Comparison of ENCODE assay signal across 10 cellular contexts in the genomic region with DNA sequence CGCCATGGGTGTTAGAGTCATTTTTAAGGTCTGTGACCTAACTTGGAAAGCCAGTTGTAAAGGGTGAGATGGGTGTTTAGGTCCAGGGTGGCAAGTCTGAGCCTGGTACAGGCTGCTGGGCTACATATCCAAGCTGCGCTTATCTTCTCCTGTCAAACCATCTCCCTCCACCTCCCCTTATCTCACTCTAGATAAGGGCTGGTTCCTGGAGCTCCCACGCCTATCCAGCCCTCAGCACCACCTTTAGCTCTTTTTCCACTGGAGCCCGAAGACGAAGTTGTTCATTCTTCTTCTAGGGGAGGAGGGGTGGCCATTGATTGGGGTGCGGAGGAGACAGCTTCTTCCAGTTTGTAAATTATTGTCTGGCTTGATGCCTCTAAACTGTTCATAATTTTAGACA. TPM values are rescaled to one million over a fixed set of nuclear protein-coding genes. Genes with fewer than 3 reads are reported as not detected.
A peak's percentile ranks its signal among the peaks of the same experiment; 100 is the strongest.
DNase-seq lines count a peak whose midpoint lies in the region; ATAC-seq and TF ChIP-seq lines count a peak whose summit lies in the region.
"Had no signal": no experiment of that assay in that cellular context is flagged by ENCODE, and none has a peak within 500 bp of the region (broad histone marks: within the 10 kb centered on the region; RNA-seq: fewer than 3 reads in every experiment).

No MANE protein-coding gene starts in this region.

- peaks cover 80% of the 10 kb centered on the region for H3K4me1 Mint-ChIP-seq in activated CD4-positive, alpha-beta T cell treated with anti-CD3 and anti-CD28 coated beads, Interleukin-2, amount 10 ng/mL, durations not matched to agents 24 days and 14 days
- peaks cover 61% of the 10 kb centered on the region for H3K4me1 Mint-ChIP-seq in activated CD4-positive, alpha-beta T cell treated with anti-CD3 and anti-CD28 coated beads, Interleukin-2, amount 10 ng/mL, durations not matched to agents 7 days and 5 days

- no peaks in the 10 kb centered on the region for H3K27me3 Mint-ChIP-seq in activated CD4-positive, alpha-beta T cell treated with anti-CD3 and anti-CD28 coated beads, Interleukin-2, amount 10 ng/mL, durations not matched to agents 24 days and 14 days
- H3K27me3 Mint-ChIP-seq in activated CD4-positive, alpha-beta T cell treated with anti-CD3 and anti-CD28 coated beads, Interleukin-2, amount 10 ng/mL, durations not matched to agents 7 days and 5 days = no peaks in the 10 kb centered on the region

- H3K36me3 ChIP-seq in mucosa of descending colon (ENCODE audit: low read depth) (no peaks in the 10 kb centered on the region), transverse colon (peaks cover 0 to 7% (median 0%) of the 10 kb centered on the region in 4 donors), MG63 (peaks cover 38% of the 10 kb centered on the region)

- H3K27ac Mint-ChIP-seq in activated CD4-positive, alpha-beta T cell treated with anti-CD3 and anti-CD28 coated beads, Interleukin-2, amount 10 ng/mL, durations not matched to agents 24 days and 14 days = peak overlapping the region; percentile 96
- H3K27ac Mint-ChIP-seq in activated CD4-positive, alpha-beta T cell treated with anti-CD3 and anti-CD28 coated beads, Interleukin-2, amount 10 ng/mL, durations not matched to agents 7 days and 5 days = no peak overlapping the region

- POLR2A ChIA-PET in activated CD4-positive, alpha-beta T cell treated with anti-CD3 and anti-CD28 coated beads, Interleukin-2, amount 10 ng/mL, durations not matched to agents 7 days and 5 days (lab: Charles Lee) = no interaction called here

- H3K4me1 ChIP-seq in mucosa of descending colon (ENCODE audit: low read depth) = peaks cover 58% of the 10 kb centered on the region
- H3K4me1 ChIP-seq in transverse colon = peaks cover 54 to 78% (median 64%) of the 10 kb centered on the region in 4 donors

- intact Hi-C loops in activated CD4-positive, alpha-beta T cell treated with anti-CD3 and anti-CD28 coated beads, Interleukin-2, amount 10 ng/mL, durations not matched to agents 24 days and 14 days (cut with micrococcal nuclease) = loop anchor here (1.0 kb wide), 2 partner anchors 8 kb away; no protein-coding TSS in a partner anchor
- intact Hi-C loops in mucosa of descending colon (cut with DNase I, micrococcal nuclease) (no loop called here), transverse colon (cut with DNase I; ENCODE audit: low total_unique reads) (no loop called here)

- in situ Hi-C loops in transverse colon (cut with MboI; ENCODE audit: low pct_ligation_motif_present in 1 of 4, low pct_unique_long_range_greater_than_20kb in 1 of 4, low sequenced_read_pairs in 3 of 4) = no loop called here

- TF ChIP-seq CTCF in mucosa of descending colon (IDR thresholded peaks at IDR 0.05) = no peak
- TF ChIP-seq CTCF in transverse colon (IDR thresholded peaks at IDR 0.05) = no peak

- H3K4me3 Mint-ChIP-seq in activated CD4-positive, alpha-beta T cell treated with anti-CD3 and anti-CD28 coated beads, Interleukin-2, amount 10 ng/mL, durations not matched to agents 24 days and 14 days = peak overlapping the region; percentile 32
- H3K4me3 Mint-ChIP-seq in activated CD4-positive, alpha-beta T cell treated with anti-CD3 and anti-CD28 coated beads, Interleukin-2, amount 10 ng/mL, durations not matched to agents 7 days and 5 days = no peak overlapping the region

- TF ChIP-seq POLR2A in transverse colon (IDR thresholded peaks at IDR 0.05) = no peak

- peak; percentile 15 for ATAC-seq in mucosa of descending colon

- H3K9me3 ChIP-seq in mucosa of descending colon (no peaks in the 10 kb centered on the region), transverse colon (no peaks in the 10 kb centered on the region), MG63 (no peaks in the 10 kb centered on the region)

- TF ChIP-seq EP300 in transverse colon (IDR thresholded peaks at IDR 0.05; ENCODE audit: low read depth) = no peak

- H3K27me3 ChIP-seq in transverse colon (no peaks in the 10 kb centered on the region), MG63 (no peaks in the 10 kb centered on the region)

- H3K4me3 ChIP-seq in mucosa of descending colon (no peak overlapping the region), transverse colon (no peak overlapping the region), MG63 (no peak overlapping the region)

- H3K9me3 Mint-ChIP-seq in activated CD4-positive, alpha-beta T cell treated with anti-CD3 and anti-CD28 coated beads, Interleukin-2, amount 10 ng/mL, durations not matched to agents 24 days and 14 days = no peaks in the 10 kb centered on the region
- H3K9me3 Mint-ChIP-seq in activated CD4-positive, alpha-beta T cell treated with anti-CD3 and anti-CD28 coated beads, Interleukin-2, amount 10 ng/mL, durations not matched to agents 7 days and 5 days = no peaks in the 10 kb centered on the region

- no peak for DNase-seq in activated CD4-positive, alpha-beta T cell treated with anti-CD3 and anti-CD28 coated beads, Interleukin-2, amount 10 ng/mL, durations not matched to agents 24 days and 14 days
- no peak for DNase-seq in activated CD4-positive, alpha-beta T cell treated with anti-CD3 and anti-CD28 coated beads, Interleukin-2, amount 10 ng/mL, durations not matched to agents 7 days and 5 days
- DNase-seq in epithelial cell of prostate (ENCODE audit: low read depth, low spot score) (no peak), mucosa of descending colon (no peak), transverse colon (no peak), NCI-H1105 (lab: John Stamatoyannopoulos, UW) (no peak), MG63 (no peak), NCI-H2171 treated with DMSO at 0.1 percent for 48 hours (lab: John Stamatoyannopoulos, UW) (no peak)
- DNase-seq: NCI-H1092; stimulated activated CD4-positive, alpha-beta T cell treated with anti-CD3 and anti-CD28 coated beads, Interleukin-1b, Interleukin-23, amount 100 ng/mL, for 48 hours had no signal

- H3K36me3 Mint-ChIP-seq in activated CD4-positive, alpha-beta T cell treated with anti-CD3 and anti-CD28 coated beads, Interleukin-2, amount 10 ng/mL, durations not matched to agents 24 days and 14 days (ENCODE audit: low read depth) = peaks cover 56% of the 10 kb centered on the region
- peaks cover 22% of the 10 kb centered on the region for H3K36me3 Mint-ChIP-seq in activated CD4-positive, alpha-beta T cell treated with anti-CD3 and anti-CD28 coated beads, Interleukin-2, amount 10 ng/mL, durations not matched to agents 7 days and 5 days (ENCODE audit: low read depth)

- peak overlapping the region; percentile 100 for H3K27ac ChIP-seq in epithelial cell of prostate
- peak overlapping the region; percentile 87 to 90 (median 88) for H3K27ac ChIP-seq in transverse colon

- 52 to 100% methylated on average over 1 to 6 of the region's 6 CpGs for WGBS in transverse colon (ENCODE audit: low coverage in 1 of 2), 2 donors

- CTCF ChIA-PET in activated CD4-positive, alpha-beta T cell treated with anti-CD3 and anti-CD28 coated beads, Interleukin-2, amount 10 ng/mL, durations not matched to agents 7 days and 5 days (lab: Charles Lee) = interaction anchor here (0.8 to 3.0 kb wide), 4 partner anchors 13 to 77 kb away, joined by 3 to 20 read pairs (median 8); no protein-coding TSS in a partner anchor

RNA-seq across cellular contexts. Expression of gene MICAL2, which starts 48.5 kb away (rescaled TPM):
- 501 and 510 TPM in 2 replicates for total RNA-seq in activated CD4-positive, alpha-beta T cell treated with anti-CD3 and anti-CD28 coated beads, Interleukin-2, amount 10 ng/mL, durations not matched to agents 24 days and 14 days
- 10 to 100 TPM; 45.5 to 47.3 TPM for total RNA-seq in activated CD4-positive, alpha-beta T cell treated with anti-CD3 and anti-CD28 coated beads, Interleukin-2, amount 10 ng/mL, durations not matched to agents 7 days and 5 days
- total RNA-seq in mucosa of descending colon (100 to 1,000 TPM; 263 to 384 (median 312) TPM), transverse colon (100 to 1,000 TPM; 309 to 483 (median 316) TPM)
- total RNA-seq in MG63 (2014; rRNA removed; shearing (Covaris generic); ENCODE audit: low replicate concordance) = 37.9 and 42.4 TPM in 2 replicates
